1 cellular context compared by ENCODE assay signal in genomic region chr1:45303582-45304310, GRCh38.
TF ChIP-seq lines count a peak whose summit lies in the region.

No MANE protein-coding gene starts in this region.

TF ChIP-seq in HepG2, 621 proteins besides CTCF, POLR2A, EP300 and RAD21 (continued from another document and continues in another):
- TF ChIP-seq HNF1A (IDR thresholded peaks at IDR 0.05; ENCODE audit: low read depth), result no peak
- peak; percentile 13; the same call in 1 of the 2 replicates for TF ChIP-seq HNF1A (CRISPR knock-in tag; IDR thresholded peaks at IDR 0.05; ENCODE audit: borderline replicate concordance)
- no peak for TF ChIP-seq PRMT3 (CRISPR knock-in tag; IDR thresholded peaks at IDR 0.05; ENCODE audit: borderline replicate concordance, low read depth)
- peak; percentile 68; the same call in 1 of the 2 replicates for TF ChIP-seq TCF7L2 (IDR thresholded peaks at IDR 0.05; ENCODE audit: low read depth, low read length)
- no peak for TF ChIP-seq TRAFD1 (CRISPR knock-in tag; IDR thresholded peaks at IDR 0.05; ENCODE audit: borderline replicate concordance)
- TF ChIP-seq FUBP1 (CRISPR knock-in tag; IDR thresholded peaks at IDR 0.05; ENCODE audit: borderline replicate concordance), result no peak
- peak; percentile 89 for TF ChIP-seq HBP1 (CRISPR knock-in tag; IDR thresholded peaks at IDR 0.05; ENCODE audit: low read depth)
- peak; percentile 74 for TF ChIP-seq PATZ1 (CRISPR knock-in tag; IDR thresholded peaks at IDR 0.05)
- peak; percentile 60; the same call in 1 of the 2 replicates for TF ChIP-seq POLR2AphosphoS5 (IDR thresholded peaks at IDR 0.05; ENCODE audit: low read depth, low read length)
- peak; percentile 83 for TF ChIP-seq KDM1A (CRISPR knock-in tag; IDR thresholded peaks at IDR 0.05)
- peak; percentile 20; the same call in 1 of the 2 replicates for TF ChIP-seq ZNF839 (CRISPR knock-in tag; IDR thresholded peaks at IDR 0.05; ENCODE audit: borderline replicate concordance)
- TF ChIP-seq KAT2B (IDR thresholded peaks at IDR 0.05; ENCODE audit: borderline replicate concordance, low read depth, low read length), result no peak
- peak; percentile 81; the same call in 1 of the 2 replicates for TF ChIP-seq ARID2 (CRISPR knock-in tag; IDR thresholded peaks at IDR 0.05; ENCODE audit: borderline replicate concordance)
- TF ChIP-seq NCOR1 (IDR thresholded peaks at IDR 0.05; ENCODE audit: borderline replicate concordance, low read length), result no peak
- peak; percentile 92 for TF ChIP-seq MYC (CRISPR knock-in tag; IDR thresholded peaks at IDR 0.05; ENCODE audit: borderline replicate concordance)
- TF ChIP-seq HIC2 (CRISPR knock-in tag; IDR thresholded peaks at IDR 0.05; ENCODE audit: low read depth), result no peak
- TF ChIP-seq PCBP2 (optimal IDR thresholded peaks at IDR 0.05; ENCODE audit: low read depth, low read length, poor library complexity, severe bottlenecking), result no peak
- no peak for TF ChIP-seq ZNF629 (CRISPR knock-in tag; conservative IDR thresholded peaks at IDR 0.05)
- TF ChIP-seq ZFP62 (CRISPR knock-in tag; IDR thresholded peaks at IDR 0.05), result no peak
- no peak for TF ChIP-seq CENPX (CRISPR knock-in tag; IDR thresholded peaks at IDR 0.05)
- TF ChIP-seq CSRNP2 (CRISPR knock-in tag; conservative IDR thresholded peaks at IDR 0.05; ENCODE audit: low read depth), result no peak
- TF ChIP-seq GLI4 (CRISPR knock-in tag; IDR thresholded peaks at IDR 0.05; ENCODE audit: borderline replicate concordance), result no peak; the same call in 1 of the 2 replicates
- TF ChIP-seq RBM22 (optimal IDR thresholded peaks at IDR 0.05; ENCODE audit: low read length), result no peak
- no peak for TF ChIP-seq CHD4 (IDR thresholded peaks at IDR 0.05; ENCODE audit: borderline replicate concordance, low read length)
- TF ChIP-seq DZIP1 (CRISPR knock-in tag; IDR thresholded peaks at IDR 0.05), result peak; percentile 88
- no peak for TF ChIP-seq ZNF607 (CRISPR knock-in tag; IDR thresholded peaks at IDR 0.05; ENCODE audit: borderline replicate concordance)
- TF ChIP-seq NFE2L2 (IDR thresholded peaks at IDR 0.05; ENCODE audit: low read length), result no peak
- TF ChIP-seq ZNF547 (CRISPR knock-in tag; IDR thresholded peaks at IDR 0.05), result peak; percentile 52; the same call in 1 of the 2 replicates
- TF ChIP-seq MTA3 (CRISPR knock-in tag; IDR thresholded peaks at IDR 0.05), result no peak
- no peak for TF ChIP-seq ZNF121 (CRISPR knock-in tag; IDR thresholded peaks at IDR 0.05)
- TF ChIP-seq ATF1 (CRISPR knock-in tag; IDR thresholded peaks at IDR 0.05), result no peak
- peak; percentile 70; the same call in 1 of the 2 replicates for TF ChIP-seq ZNF230 (CRISPR knock-in tag; IDR thresholded peaks at IDR 0.05)
- TF ChIP-seq GRHL1 (CRISPR knock-in tag; conservative IDR thresholded peaks at IDR 0.05), result no peak
- TF ChIP-seq ZBTB7A (CRISPR knock-in tag; IDR thresholded peaks at IDR 0.05), result peak; percentile 61; the same call in 1 of the 2 replicates
- TF ChIP-seq ZNF879 (CRISPR knock-in tag; IDR thresholded peaks at IDR 0.05), result no peak
- no peak for TF ChIP-seq ZNF512 (CRISPR knock-in tag; IDR thresholded peaks at IDR 0.05)
